8 cellular contexts compared by ENCODE assay signal in genomic region chr4:1172228-1172851, GRCh38. TPM values are rescaled to one million over a fixed set of nuclear protein-coding genes. Genes with fewer than 3 reads are reported as not detected.
DNase-seq lines count a peak whose midpoint lies in the region; ATAC-seq and TF ChIP-seq lines count a peak whose summit lies in the region.

SPON2 (minus strand) TSS chr4:1172583.

- H3K36me3 Mint-ChIP-seq in brain = no peaks in the 10 kb centered on the region
- peaks cover 4% of the 10 kb centered on the region for H3K36me3 Mint-ChIP-seq in stimulated activated effector memory CD8-positive, alpha-beta T cell treated with anti-CD3 and anti-CD28 coated beads, Interleukin-12 subunit alpha, Interleukin-12 subunit beta, amount 100 ng/mL, for 72 hours

- H3K27ac ChIP-seq in IMR-90 (ENCODE audit: insufficient read depth, low read length) = peak within 1 kb of the TSS; percentile 80

- peak within 1 kb of the TSS; percentile 69 for H2BK120ac ChIP-seq in IMR-90 (ENCODE audit: low read depth, low read length)

- dilution Hi-C loops in IMR-90 (cut with HindIII; ENCODE audit: low sequenced_read_pairs, unreplicated experiment) = no loop called here

- peaks cover 0 to 4% of the 10 kb centered on the region in 2 experiments; a peak in 1 of 4 replicates for H3K79me1 ChIP-seq in IMR-90 (ENCODE audit: low read depth in 1 of 2, low read length in 2 of 2)

- peak within 1 kb of the TSS; percentile 75 for H2AK5ac ChIP-seq in IMR-90 (ENCODE audit: low read depth, low read length)

- peaks cover 3% of the 10 kb centered on the region; the same call in 1 of the 2 replicates for H3K9me1 ChIP-seq in IMR-90 (ENCODE audit: insufficient read depth, low read length)

- peak within 1 kb of the TSS in 3 of 5 experiments; percentile 72 to 89 (median 86) for H3K27ac Mint-ChIP-seq in brain
- H3K27ac Mint-ChIP-seq in stimulated activated effector memory CD8-positive, alpha-beta T cell treated with anti-CD3 and anti-CD28 coated beads, Interleukin-12 subunit alpha, Interleukin-12 subunit beta, amount 100 ng/mL, for 72 hours = no peak within 1 kb of the TSS

- POLR2A ChIA-PET in IMR-90 (lab: Charles Lee; ENCODE audit: unreplicated experiment) = interaction anchor here (0.8 to 1.6 kb wide), 2 partner anchors 30 to 76 kb away, joined by 4 to 10 read pairs; no protein-coding TSS in a partner anchor

- H3K4me3 Mint-ChIP-seq in brain = peak within 1 kb of the TSS in 4 of 5 experiments; percentile 34 to 79 (median 42)
- H3K4me3 Mint-ChIP-seq in stimulated activated effector memory CD8-positive, alpha-beta T cell treated with anti-CD3 and anti-CD28 coated beads, Interleukin-12 subunit alpha, Interleukin-12 subunit beta, amount 100 ng/mL, for 72 hours = peak within 1 kb of the TSS; percentile 63

- peak within 1 kb of the TSS; percentile 71 for H3K4ac ChIP-seq in IMR-90 (ENCODE audit: low read depth, low read length)

- no peak for TF ChIP-seq RAD21 in IMR-90 (IDR thresholded peaks at IDR 0.05; ENCODE audit: low read length)

- no peak for TF ChIP-seq POLR2A in IMR-90 (IDR thresholded peaks at IDR 0.05; ENCODE audit: low read depth, low read length)

- no peak within 1 kb of the TSS; the same call in 1 of the 2 replicates for H3K23ac ChIP-seq in IMR-90 (ENCODE audit: low read depth, low read length)

- in situ Hi-C loops in IMR-90 (cut with MboI; ENCODE audit: low sequenced_read_pairs) = loop anchor here (25.0 kb wide), 1 partner anchor 465 kb away; no protein-coding TSS in a partner anchor

- no peak for TF ChIP-seq CTCF in IMR-90 (conservative IDR thresholded peaks at IDR 0.05; ENCODE audit: low read depth, low read length)
- TF ChIP-seq CTCF in brain (conservative IDR thresholded peaks at IDR 0.05) = no peak

- WGBS in IMR-90 (ENCODE audit: extremely low coverage in 2 of 2, insufficient read length in 1 of 2), 2 experiments = 35% methylated on average over 12 of the region's 54 CpGs; no CpG with 5 or more reads in 1 of the 2 experiments

- peak within 1 kb of the TSS; percentile 75; the same call in 1 of the 2 replicates for H2BK20ac ChIP-seq in IMR-90 (ENCODE audit: low read depth, low read length)

- peak within 1 kb of the TSS; percentile 48 for H2BK5ac ChIP-seq in IMR-90 (ENCODE audit: low read depth, low read length, poor library complexity, severe bottlenecking)

- H3K4me1 Mint-ChIP-seq in brain = peaks cover 31% of the 10 kb centered on the region
- H3K4me1 Mint-ChIP-seq in stimulated activated effector memory CD8-positive, alpha-beta T cell treated with anti-CD3 and anti-CD28 coated beads, Interleukin-12 subunit alpha, Interleukin-12 subunit beta, amount 100 ng/mL, for 72 hours = peaks cover 53% of the 10 kb centered on the region

- H4K20me1 ChIP-seq in IMR-90 (ENCODE audit: insufficient read depth, low read length) = no peaks in the 10 kb centered on the region

- peak within 1 kb of the TSS; percentile 77 for H3K14ac ChIP-seq in IMR-90 (replicated peaks; ENCODE audit: low read depth, low read length)

- H3K56ac ChIP-seq in IMR-90 (ENCODE audit: extremely low read depth, insufficient read depth, low read length) = no peak within 1 kb of the TSS; the same call in 1 of the 2 replicates

- H4K5ac ChIP-seq in IMR-90 (ENCODE audit: low read depth, low read length) = peak within 1 kb of the TSS; percentile 88

- H4K8ac ChIP-seq in IMR-90 (ENCODE audit: low read depth in 2 of 2, low read length in 2 of 2) = peak within 1 kb of the TSS in 1 of 2 experiments; percentile 56; a peak in 1 of 4 replicates

- H3K18ac ChIP-seq in IMR-90 (ENCODE audit: low read depth, low read length) = peak within 1 kb of the TSS; percentile 51

- peak within 1 kb of the TSS; percentile 70 for H4K91ac ChIP-seq in IMR-90 (ENCODE audit: insufficient read depth, low read depth, low read length)

- peak within 1 kb of the TSS; percentile 86 for H2AK9ac ChIP-seq in IMR-90 (replicated peaks; ENCODE audit: low read depth, low read length, poor library complexity)

- H3K27me3 Mint-ChIP-seq in brain = peaks cover 82% of the 10 kb centered on the region

- peak within 1 kb of the TSS; percentile 41 for H2AFZ ChIP-seq in IMR-90 (replicated peaks; ENCODE audit: low read length, poor library complexity)

- CTCF ChIA-PET in IMR-90 (lab: Yijun Ruan, JAX) = no interaction called here

- BruUV-seq in IMR-90 (replicated peaks; lab: Mats Ljungman, UMichigan) = no TSS peak

- intact Hi-C loops in IMR-90 (cut with micrococcal nuclease) (loop anchor here (2.0 kb wide), 1 partner anchor 36 kb away; no protein-coding TSS in a partner anchor), left colon (cut with DNase I, micrococcal nuclease) (no loop called here)

- peak within 1 kb of the TSS; percentile 43 for H3K4me3 ChIP-seq in IMR-90 (ENCODE audit: insufficient read depth, low read depth, low read length)

- H3K9ac ChIP-seq in IMR-90 (ENCODE audit: low read depth, low read length) = peak within 1 kb of the TSS; percentile 62

- no peak within 1 kb of the TSS; the same call in 1 of the 2 replicates for H3K4me2 ChIP-seq in IMR-90 (ENCODE audit: low read depth, low read length)

- peak; percentile 27 for DNase-seq in IMR-90
- no peak for DNase-seq in left colon
- DNase-seq in stimulated activated effector memory CD8-positive, alpha-beta T cell treated with anti-CD3 and anti-CD28 coated beads, Interleukin-12 subunit alpha, Interleukin-12 subunit beta, amount 100 ng/mL, for 72 hours (ENCODE audit: low spot score in 2 of 2) = no peak
- no peak for DNase-seq in NCI-H82 (lab: John Stamatoyannopoulos, UW)
- no peak for DNase-seq in NK-92 treated with Interleukin-12 subunit alpha and Interleukin-12 subunit beta, amount 100 ng/mL, for 24 hours (lab: John Stamatoyannopoulos, UW)

- no peaks in the 10 kb centered on the region for H3K9me3 ChIP-seq in IMR-90 (ENCODE audit: control insufficient read depth, insufficient read depth, low read length)

- H3K36me3 ChIP-seq in IMR-90 (ENCODE audit: control insufficient read depth, insufficient read depth, low read length) = peaks cover 22% of the 10 kb centered on the region; the same call in 1 of the 2 replicates

- no peaks in the 10 kb centered on the region for H3K27me3 ChIP-seq in IMR-90 (ENCODE audit: control insufficient read depth, insufficient read depth, low read length)

- H3K9me3 Mint-ChIP-seq in brain = peaks cover 0 to 2% (median 0%) of the 10 kb centered on the region in 5 experiments
- H3K9me3 Mint-ChIP-seq in stimulated activated effector memory CD8-positive, alpha-beta T cell treated with anti-CD3 and anti-CD28 coated beads, Interleukin-12 subunit alpha, Interleukin-12 subunit beta, amount 100 ng/mL, for 72 hours = no peaks in the 10 kb centered on the region

- ATAC-seq in IMR-90 (ENCODE audit: low read depth) = no peak
- no peak for ATAC-seq in left colon
- ATAC-seq in stimulated activated effector memory CD8-positive, alpha-beta T cell treated with anti-CD3 and anti-CD28 coated beads, Interleukin-12 subunit alpha, Interleukin-12 subunit beta, amount 100 ng/mL, for 72 hours = no peak
- ATAC-seq in GM21717 (IDR thresholded peaks at IDR 0.05; ENCODE audit: unreplicated experiment) = no peak
- ATAC-seq in HG02642 (IDR thresholded peaks at IDR 0.05; ENCODE audit: poor library complexity, unreplicated experiment) = no peak

- H2BK15ac ChIP-seq in IMR-90 (ENCODE audit: low read depth, low read length) = no peak within 1 kb of the TSS

- peaks cover 23% of the 10 kb centered on the region for H3K4me1 ChIP-seq in IMR-90 (ENCODE audit: control insufficient read depth, insufficient read depth, low read length)

TF ChIP-seq in IMR-90, 13 proteins besides CTCF, POLR2A, EP300 and RAD21:
- TF ChIP-seq CEBPB (IDR thresholded peaks at IDR 0.05; ENCODE audit: low read depth, low read length) (no peak), MAZ (IDR thresholded peaks at IDR 0.05; ENCODE audit: borderline replicate concordance, low read depth, low read length) (no peak), CHD1 (IDR thresholded peaks at IDR 0.05; ENCODE audit: low read depth, low read length) (no peak), MAFK (IDR thresholded peaks at IDR 0.05; ENCODE audit: low read depth, low read length) (no peak), MXI1 (IDR thresholded peaks at IDR 0.05; ENCODE audit: borderline replicate concordance, low read depth, low read length) (no peak), USF2 (IDR thresholded peaks at IDR 0.05; ENCODE audit: low read depth, low read length) (no peak), RCOR1 (IDR thresholded peaks at IDR 0.05; ENCODE audit: insufficient replicate concordance, low read length) (no peak), NFE2L2 (IDR thresholded peaks at IDR 0.05; ENCODE audit: low read depth, low read length) (no peak), BHLHE40 (IDR thresholded peaks at IDR 0.05; ENCODE audit: low read depth, low read length) (no peak), RFX5 (IDR thresholded peaks at IDR 0.05; ENCODE audit: low read depth, low read length) (no peak), SMC3 (IDR thresholded peaks at IDR 0.05; ENCODE audit: low read depth, low read length) (no peak), FOS (IDR thresholded peaks at IDR 0.05; ENCODE audit: low read depth, low read length) (no peak)
- TF ChIP-seq, protein P1, sequence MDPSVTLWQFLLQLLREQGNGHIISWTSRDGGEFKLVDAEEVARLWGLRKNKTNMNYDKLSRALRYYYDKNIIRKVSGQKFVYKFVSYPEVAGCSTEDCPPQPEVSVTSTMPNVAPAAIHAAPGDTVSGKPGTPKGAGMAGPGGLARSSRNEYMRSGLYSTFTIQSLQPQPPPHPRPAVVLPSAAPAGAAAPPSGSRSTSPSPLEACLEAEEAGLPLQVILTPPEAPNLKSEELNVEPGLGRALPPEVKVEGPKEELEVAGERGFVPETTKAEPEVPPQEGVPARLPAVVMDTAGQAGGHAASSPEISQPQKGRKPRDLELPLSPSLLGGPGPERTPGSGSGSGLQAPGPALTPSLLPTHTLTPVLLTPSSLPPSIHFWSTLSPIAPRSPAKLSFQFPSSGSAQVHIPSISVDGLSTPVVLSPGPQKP (IDR thresholded peaks at IDR 0.05; ENCODE audit: borderline replicate concordance, low read depth, low read length) = no peak

RNA-seq across cellular contexts. Expression of gene SPON2, which starts in this region (rescaled TPM):
- 21.1 and 21.7 TPM in 2 replicates for total RNA-seq in IMR-90 (2012; rRNA removed)
- polyA plus RNA-seq in IMR-90 (2012; rRNA removed) = 177 and 209 TPM in 2 replicates
- polyA plus RNA-seq in IMR-90 (2012; cell fraction: cytosol; rRNA removed) = 208 and 420 TPM in 2 replicates
- polyA plus RNA-seq in IMR-90 (2012; cell fraction: nucleus; rRNA removed; ENCODE audit: low replicate concordance) = 476 and 980 TPM in 2 replicates
- 3.1 TPM for polyA plus RNA-seq in brain (ENCODE audit: insufficient read depth, low read depth, low replicate concordance)
- 10 to 100 TPM; 26.6 to 34.3 TPM for total RNA-seq in left colon

Comparison
In these comparisons a context has a peak if more than half of its experiments do, and no peak if none do; other contexts are left out.
1. RNA of gene SPON2 (polyA plus RNA-seq): 177 to 980 TPM in IMR-90; 3.1 TPM in brain (single experiment); every median in the first group is over 10 times any median in the second.